In the genomic region with DNA sequence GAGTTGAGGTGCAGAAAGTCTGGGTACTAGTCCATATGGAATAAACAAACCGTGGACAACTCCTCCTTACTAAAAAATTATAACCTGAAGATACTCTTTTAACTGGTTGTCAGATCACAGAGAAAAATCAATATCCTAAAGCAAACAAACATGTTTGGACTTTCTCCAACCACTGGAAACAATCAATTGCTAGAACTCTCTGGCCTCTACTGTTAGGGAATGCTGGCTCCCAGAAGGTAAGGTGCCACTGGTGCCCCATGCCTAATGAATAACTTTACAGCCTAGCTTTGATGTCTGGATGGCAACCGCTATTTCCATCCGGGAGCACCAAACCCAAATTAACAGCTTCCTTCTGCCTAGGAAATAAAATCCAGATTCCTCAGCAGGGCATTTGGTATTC, we compare ENCODE assay signal across 20 cellular contexts.
DNase-seq lines count a peak whose midpoint lies in the region; ATAC-seq, FAIRE-seq and TF ChIP-seq lines count a peak whose summit lies in the region.
"Had no signal": no experiment of that assay in that cellular context is flagged by ENCODE, and none has a peak within 500 bp of the region (broad histone marks: within the 10 kb centered on the region; RNA-seq: fewer than 3 reads in every experiment).

No MANE protein-coding gene starts in this region.

- no peaks in the 10 kb centered on the region for H3K27me3 ChIP-seq in HepG2 (ENCODE audit: control insufficient read depth in 1 of 2, insufficient read depth in 2 of 2, low read length in 2 of 2)
- H3K27me3 ChIP-seq: BLaER1 had no signal

- in situ Hi-C loops in HepG2 (cut with HindIII; ENCODE audit: extremely low pct_ligation_motif_present, low pct_unique_long_range_greater_than_20kb): no loop called here

- TF ChIP-seq RAD21 in HepG2 (CRISPR knock-in tag; IDR thresholded peaks at IDR 0.05): no peak

- no peaks in the 10 kb centered on the region for H3K36me3 Mint-ChIP-seq in activated naive CD4-positive, alpha-beta T cell treated with anti-CD3 and anti-CD28 coated beads, Interleukin-2, amount 50 U/mL, for 24 hours
- H3K36me3 Mint-ChIP-seq in activated naive CD4-positive, alpha-beta T cell treated with anti-CD3 and anti-CD28 coated beads, Interleukin-2, amount 10 ng/mL, durations not matched to agents 7 days and 5 days: no peaks in the 10 kb centered on the region
- H3K36me3 Mint-ChIP-seq: IgD-negative memory B cell had no signal

- H3K4me1 Mint-ChIP-seq in activated naive CD4-positive, alpha-beta T cell treated with anti-CD3 and anti-CD28 coated beads, Interleukin-2, amount 50 U/mL, for 24 hours: peaks cover 39% of the 10 kb centered on the region
- no peaks in the 10 kb centered on the region for H3K4me1 Mint-ChIP-seq in activated naive CD4-positive, alpha-beta T cell treated with anti-CD3 and anti-CD28 coated beads, Interleukin-2, amount 10 ng/mL, durations not matched to agents 7 days and 5 days

- peak overlapping the region; percentile 23 for H3K27ac Mint-ChIP-seq in activated naive CD4-positive, alpha-beta T cell treated with anti-CD3 and anti-CD28 coated beads, Interleukin-2, amount 50 U/mL, for 24 hours
- H3K27ac Mint-ChIP-seq in activated naive CD4-positive, alpha-beta T cell treated with anti-CD3 and anti-CD28 coated beads, Interleukin-2, amount 10 ng/mL, durations not matched to agents 7 days and 5 days: no peak overlapping the region
- H3K27ac Mint-ChIP-seq: IgD-negative memory B cell had no signal

- 17% methylated on average over 3 of the region's 3 CpGs for WGBS in HepG2 (ENCODE audit: low lambda C conversion rate)

- POLR2A ChIA-PET in HepG2 (lab: Yijun Ruan, JAX): interaction anchor here (1.4 kb wide), 1 partner anchor 35 kb away, joined by 4 read pairs; no protein-coding TSS in a partner anchor

- H2AFZ ChIP-seq in HepG2 (ENCODE audit: low read length): no peak overlapping the region

- peaks cover 3 to 12% of the 10 kb centered on the region in 2 experiments; a peak in 4 of 5 replicates for H3K36me3 ChIP-seq in HepG2 (replicated peaks in 1 of 2; ENCODE audit: control insufficient read depth in 1 of 2, insufficient read depth in 2 of 2, low read length in 2 of 2)

- TF ChIP-seq POLR2A in HepG2 (IDR thresholded peaks at IDR 0.05; ENCODE audit: insufficient read depth in 1 of 2, low read depth in 2 of 2, low read length in 2 of 2) (no peak), erythroblast (IDR thresholded peaks at IDR 0.05; ENCODE audit: low read length) (no peak)

- no peak for FAIRE-seq in HepG2 (lab: Jason Lieb, UNC)
- FAIRE-seq: A549, H1 had no signal

- BruUV-seq in HepG2 (replicated peaks; lab: Mats Ljungman, UMichigan): no TSS peak

- H3K9me3 Mint-ChIP-seq in activated naive CD4-positive, alpha-beta T cell treated with anti-CD3 and anti-CD28 coated beads, Interleukin-2, amount 50 U/mL, for 24 hours: no peaks in the 10 kb centered on the region
- no peaks in the 10 kb centered on the region for H3K9me3 Mint-ChIP-seq in activated naive CD4-positive, alpha-beta T cell treated with anti-CD3 and anti-CD28 coated beads, Interleukin-2, amount 10 ng/mL, durations not matched to agents 7 days and 5 days
- H3K9me3 Mint-ChIP-seq: IgD-negative memory B cell had no signal

- H3K79me2 ChIP-seq in HepG2 (ENCODE audit: insufficient read depth, low read length): peaks cover 80% of the 10 kb centered on the region

- no peak for TF ChIP-seq CTCF in HepG2 (CRISPR knock-in tag; IDR thresholded peaks at IDR 0.05)

- ATAC-seq in HepG2: peak; percentile 86
- ATAC-seq: A549 had no signal

- H3K9me3 ChIP-seq in HepG2 (ENCODE audit: low read length): no peaks in the 10 kb centered on the region
- H3K9me3 ChIP-seq: A549 had no signal

- H3K4me3 ChIP-seq in HepG2 (replicated peaks in 1 of 3; ENCODE audit: insufficient read depth in 1 of 3, low read depth in 2 of 3, low read length in 3 of 3): no peak overlapping the region
- H3K4me3 ChIP-seq: A549, BLaER1 had no signal

- no peaks in the 10 kb centered on the region for H3K27me3 Mint-ChIP-seq in activated naive CD4-positive, alpha-beta T cell treated with anti-CD3 and anti-CD28 coated beads, Interleukin-2, amount 50 U/mL, for 24 hours
- H3K27me3 Mint-ChIP-seq in activated naive CD4-positive, alpha-beta T cell treated with anti-CD3 and anti-CD28 coated beads, Interleukin-2, amount 10 ng/mL, durations not matched to agents 7 days and 5 days: no peaks in the 10 kb centered on the region
- H3K27me3 Mint-ChIP-seq: IgD-negative memory B cell had no signal

- no peak for DNase-seq in activated naive CD4-positive, alpha-beta T cell treated with Interleukin-2 at 50 U/mL for 16 hours
- DNase-seq in SW480 (ENCODE audit: low spot score) (peak; percentile 14), HepG2 (ENCODE audit: low spot score) (peak; percentile 63), NCI-H82 treated with DMSO at 0.1 percent for 48 hours (lab: John Stamatoyannopoulos, UW; ENCODE audit: unreplicated experiment) (no peak), erythroblast (lab: John Stamatoyannopoulos, UW) (no peak), mesenteric fat pad (ENCODE audit: low spot score) (no peak)
- DNase-seq in activated naive CD4-positive, alpha-beta T cell treated with anti-CD3 and anti-CD28 coated beads, Interleukin-2, amount 10 ng/mL, durations not matched to agents 7 days and 5 days: no peak
- DNase-seq: DMS79, Karpas-422, NCI-H1436, NCI-H2081 treated with DMSO at 0.1 percent for 48 hours, NCI-H446 treated with DMSO at 0.1 percent for 48 hours, NCI-H69, OCI-M1, Right ventricle myocardium superior had no signal

- no peak overlapping the region for H3K4me3 Mint-ChIP-seq in activated naive CD4-positive, alpha-beta T cell treated with anti-CD3 and anti-CD28 coated beads, Interleukin-2, amount 50 U/mL, for 24 hours
- H3K4me3 Mint-ChIP-seq in activated naive CD4-positive, alpha-beta T cell treated with anti-CD3 and anti-CD28 coated beads, Interleukin-2, amount 10 ng/mL, durations not matched to agents 7 days and 5 days: no peak overlapping the region
- H3K4me3 Mint-ChIP-seq: IgD-negative memory B cell had no signal

- peaks cover 56% of the 10 kb centered on the region for H4K20me1 ChIP-seq in HepG2 (ENCODE audit: insufficient read depth, low read length)

- H3K4me1 ChIP-seq in HepG2 (ENCODE audit: insufficient read depth, low read length): peaks cover 63% of the 10 kb centered on the region

- CTCF ChIA-PET in HepG2 (lab: Yijun Ruan, JAX; ENCODE audit: low intra/inter-chr PET ratio, low total read pairs): interaction anchor here (0.8 kb wide), 1 partner anchor 10 kb away, joined by 3 read pairs; no protein-coding TSS in a partner anchor
- CTCF ChIA-PET in activated naive CD4-positive, alpha-beta T cell treated with anti-CD3 and anti-CD28 coated beads, Interleukin-2, amount 10 ng/mL, durations not matched to agents 7 days and 5 days (lab: Charles Lee): interaction anchor here (1.5 kb wide), 1 partner anchor 10 kb away, joined by 5 read pairs; no protein-coding TSS in a partner anchor

- peak in 1 of 2 experiments; percentile 39; a peak in 1 of 4 replicates for TF ChIP-seq EP300 in HepG2 (IDR thresholded peaks at IDR 0.05; ENCODE audit: low read depth in 2 of 2, low read length in 2 of 2)
- no peak for TF ChIP-seq EP300 in HepG2 (CRISPR knock-in tag; IDR thresholded peaks at IDR 0.05; ENCODE audit: borderline replicate concordance)

- peak overlapping the region; percentile 52 for H3K27ac ChIP-seq in HepG2 (ENCODE audit: extremely low read length, insufficient read depth, low read length)
- H3K27ac ChIP-seq: A549, BLaER1 had no signal

- H3K4me2 ChIP-seq in HepG2 (ENCODE audit: low read depth, low read length): peak overlapping the region; percentile 28; the same call in 1 of the 2 replicates
- H3K4me2 ChIP-seq: A549, BLaER1 had no signal

- intact Hi-C loops in HepG2 (cut with micrococcal nuclease; ENCODE audit: unreplicated experiment): no loop called here

- no peak overlapping the region for H3K9ac ChIP-seq in HepG2 (ENCODE audit: insufficient read depth, low read depth, low read length)
- H3K9ac ChIP-seq: BLaER1 had no signal

TF ChIP-seq in HepG2, 621 proteins besides CTCF, POLR2A, EP300 and RAD21 (continues in another document):
- TF ChIP-seq HMG20A (CRISPR knock-in tag; IDR thresholded peaks at IDR 0.05; ENCODE audit: borderline replicate concordance) (0 out of 2 replicates have a peak, but pooled peaks have one; percentile 16), BHLHE40 (IDR thresholded peaks at IDR 0.05; ENCODE audit: low read length) (no peak), CCDC6 (CRISPR knock-in tag; IDR thresholded peaks at IDR 0.05) (no peak), TCF7 (IDR thresholded peaks at IDR 0.05; ENCODE audit: low read depth) (peak; percentile 61), ZNF354B (CRISPR knock-in tag; IDR thresholded peaks at IDR 0.05) (0 out of 2 replicates have a peak, but pooled peaks have one; percentile 11), MIXL1 (CRISPR knock-in tag; IDR thresholded peaks at IDR 0.05) (0 out of 2 replicates have a peak, but pooled peaks have one; percentile 32), CREB1 (IDR thresholded peaks at IDR 0.05) (no peak), CREB1 (CRISPR knock-in tag; IDR thresholded peaks at IDR 0.05) (0 out of 2 replicates have a peak, but pooled peaks have one; percentile 40), ZNF263 (CRISPR knock-in tag; IDR thresholded peaks at IDR 0.05) (peak; percentile 29; the same call in 1 of the 2 replicates), ELF3 (CRISPR knock-in tag; IDR thresholded peaks at IDR 0.05) (peak; percentile 44; the same call in 1 of the 2 replicates)
- TF ChIP-seq, protein P1, sequence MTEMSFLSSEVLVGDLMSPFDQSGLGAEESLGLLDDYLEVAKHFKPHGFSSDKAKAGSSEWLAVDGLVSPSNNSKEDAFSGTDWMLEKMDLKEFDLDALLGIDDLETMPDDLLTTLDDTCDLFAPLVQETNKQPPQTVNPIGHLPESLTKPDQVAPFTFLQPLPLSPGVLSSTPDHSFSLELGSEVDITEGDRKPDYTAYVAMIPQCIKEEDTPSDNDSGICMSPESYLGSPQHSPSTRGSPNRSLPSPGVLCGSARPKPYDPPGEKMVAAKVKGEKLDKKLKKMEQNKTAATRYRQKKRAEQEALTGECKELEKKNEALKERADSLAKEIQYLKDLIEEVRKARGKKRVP (CRISPR knock-in tag; IDR thresholded peaks at IDR 0.05): no peak

Comparison
In these comparisons a context has a peak if more than half of its experiments do, and no peak if none do; other contexts are left out.
1. DNase-seq: peak in SW480 (single experiment) and HepG2 (single experiment); none in activated naive CD4-positive, alpha-beta T cell treated with Interleukin-2 at 50 U/mL for 16 hours (single experiment), NCI-H82 treated with DMSO at 0.1 percent for 48 hours (single experiment), erythroblast (0 of 2), activated naive CD4-positive, alpha-beta T cell treated with anti-CD3 and anti-CD28 coated beads, Interleukin-2, amount 10 ng/mL, durations not matched to agents 7 days and 5 days (single experiment) and mesenteric fat pad (single experiment).